Comparison of ENCODE assay signal across 13 cellular contexts in genomic region chr19:40005670-40006272, GRCh38.
"Had no signal": no experiment of that assay in that cellular context is flagged by ENCODE, and none has a peak within 500 bp of the region (broad histone marks: within the 10 kb centered on the region; RNA-seq: fewer than 3 reads in every experiment).

No MANE protein-coding gene starts in this region.

- ATAC-seq: body of pancreas, esophagus mucosa, psoas muscle, WTC11 had no signal

- H3K9me3 ChIP-seq: body of pancreas had no signal

- H3K4me1 ChIP-seq: body of pancreas, sigmoid colon had no signal

- H3K27me3 ChIP-seq: body of pancreas had no signal

- DNase-seq: activated CD4-positive, alpha-beta T cell treated with anti-CD3 and anti-CD28 coated beads, Interleukin-2, amount 10 ng/mL, durations not matched to agents 24 days and 14 days; activated naive CD4-positive, alpha-beta T cell treated with anti-CD3 and anti-CD28 coated beads, Interleukin-2, amount 10 ng/mL, durations not matched to agents 7 days and 5 days; body of pancreas; cerebellar nuclear complex; endodermal cell; glutamatergic neuron; nephron progenitor cell; psoas muscle; sigmoid colon; stimulated activated CD4-positive, alpha-beta T cell treated with anti-CD3 and anti-CD28 coated beads, Interleukin-2, amount 100 ng/mL, for 48 hours; stimulated activated naive CD4-positive, alpha-beta T cell treated with Interleukin-2 at 50 U/mL for 16 hours had no signal

- H3K4me3 ChIP-seq: body of pancreas, psoas muscle, sigmoid colon had no signal

- H3K27ac ChIP-seq: body of pancreas, psoas muscle, sigmoid colon had no signal
